Comparison of ENCODE assay signal across 11 cellular contexts in the genomic region with DNA sequence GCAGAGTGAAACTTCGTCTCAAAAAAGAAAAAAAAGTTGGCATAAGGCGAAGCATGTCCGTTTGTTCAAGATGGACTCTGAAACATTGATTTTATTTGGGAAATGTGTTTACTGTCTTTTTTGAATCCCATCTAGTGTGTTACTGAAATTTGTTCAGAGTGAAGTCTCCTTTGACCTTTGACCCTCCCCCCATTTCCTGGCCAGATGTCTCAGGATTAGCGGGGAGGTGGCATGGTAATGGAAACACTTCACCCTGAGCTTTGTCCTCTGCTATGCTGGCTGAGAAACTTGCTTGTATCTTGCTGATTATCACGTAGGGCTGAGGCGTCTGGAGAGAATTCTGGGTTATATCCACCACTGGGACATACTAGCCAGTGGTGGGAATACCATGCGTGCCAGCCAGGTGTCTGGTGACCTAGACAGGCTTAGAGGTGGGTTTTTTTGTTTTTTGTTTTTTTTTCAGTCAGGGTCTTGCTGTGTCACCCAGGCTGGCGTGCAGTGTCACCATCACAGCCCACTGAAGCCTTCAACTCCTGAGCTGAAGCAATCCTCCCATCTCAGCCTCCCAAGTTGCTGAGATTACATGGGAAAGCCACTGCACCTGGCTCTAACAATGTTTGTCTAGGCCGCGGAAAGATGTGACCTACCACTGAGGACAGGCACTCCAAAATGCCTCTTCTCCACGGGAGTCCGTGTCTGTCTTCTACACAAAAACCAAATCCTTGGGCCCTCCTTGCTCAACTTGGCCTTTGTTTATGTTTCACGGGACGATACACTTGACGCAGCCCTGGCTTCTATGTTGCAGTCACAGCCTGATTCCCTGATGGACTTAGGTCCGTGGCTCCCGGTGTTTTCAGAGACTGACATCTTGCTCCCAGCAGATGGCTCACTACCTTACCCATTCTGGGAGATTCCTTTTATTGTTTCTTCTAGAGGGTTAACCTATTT. TPM values are rescaled to one million over a fixed set of nuclear protein-coding genes. Genes with fewer than 3 reads are reported as not detected.
DNase-seq lines count a peak whose midpoint lies in the region; ATAC-seq and TF ChIP-seq lines count a peak whose summit lies in the region.
"Had no signal": no experiment of that assay in that cellular context is flagged by ENCODE, and none has a peak within 500 bp of the region (broad histone marks: within the 10 kb centered on the region; RNA-seq: fewer than 3 reads in every experiment).

No MANE protein-coding gene starts in this region.

- H3K4me3 Mint-ChIP-seq in endodermal cell, result no peak overlapping the region
- H3K4me3 Mint-ChIP-seq in CD4-positive, alpha-beta T cell, result no peak overlapping the region
- H3K4me3 Mint-ChIP-seq: naive B cell had no signal

- BruUV-seq in OCI-LY7 (replicated peaks; lab: Mats Ljungman, UMichigan), result no TSS peak

- DNase-seq in NCI-H510A treated with DMSO at 0.1 percent for 48 hours (lab: John Stamatoyannopoulos, UW), result peak; percentile 33
- DNase-seq in NCI-H510A (lab: John Stamatoyannopoulos, UW), result no peak
- DNase-seq in OCI-LY7 (ENCODE audit: low spot score), result peak; percentile 35
- no peak for DNase-seq in endodermal cell
- DNase-seq in CD4-positive, alpha-beta T cell, result no peak
- no peak for DNase-seq in testis
- DNase-seq in SW480 (ENCODE audit: low spot score), result no peak
- DNase-seq: heart right ventricle, naive B cell had no signal

- H3K9me3 Mint-ChIP-seq in endodermal cell, result no peaks in the 10 kb centered on the region
- no peaks in the 10 kb centered on the region for H3K9me3 Mint-ChIP-seq in CD4-positive, alpha-beta T cell
- H3K9me3 Mint-ChIP-seq: naive B cell had no signal

- H4K20me1 ChIP-seq in OCI-LY7 (ENCODE audit: insufficient read depth, low read length), result peaks cover 2% of the 10 kb centered on the region; the same call in 1 of the 2 replicates

- H3K4me1 ChIP-seq in OCI-LY7 (ENCODE audit: insufficient read depth, low read length, poor library complexity, severe bottlenecking) (peaks cover 12% of the 10 kb centered on the region), endodermal cell (ENCODE audit: control insufficient read depth, insufficient read depth, low read length) (no peaks in the 10 kb centered on the region), parathyroid adenoma (peaks cover 17% of the 10 kb centered on the region), testis (peaks cover 7% of the 10 kb centered on the region)

- no peak overlapping the region for H2AFZ ChIP-seq in OCI-LY7 (ENCODE audit: low read length)
- peak overlapping the region; percentile 86 for H2AFZ ChIP-seq in parathyroid adenoma

- H3K27ac Mint-ChIP-seq in endodermal cell, result peak overlapping the region; percentile 40
- no peak overlapping the region for H3K27ac Mint-ChIP-seq in CD4-positive, alpha-beta T cell

- ATAC-seq in CD4-positive, alpha-beta T cell (ENCODE audit: poor library complexity), result no peak
- ATAC-seq: body of pancreas, heart right ventricle had no signal

- H3K36me3 ChIP-seq in OCI-LY7 (ENCODE audit: insufficient read depth, low read length) (peaks cover 17% of the 10 kb centered on the region), endodermal cell (ENCODE audit: control insufficient read depth, insufficient read depth, low read length) (peaks cover 6% of the 10 kb centered on the region), parathyroid adenoma (ENCODE audit: control insufficient read depth, insufficient read depth, low read length) (no peaks in the 10 kb centered on the region), testis (ENCODE audit: low read depth, missing control alignments) (no peaks in the 10 kb centered on the region)

- no peak overlapping the region for H3K27ac ChIP-seq in OCI-LY7 (ENCODE audit: low read depth, low read length, poor library complexity, severe bottlenecking)
- no peak overlapping the region for H3K27ac ChIP-seq in endodermal cell (ENCODE audit: low read depth, low read length)
- peak overlapping the region; percentile 51 for H3K27ac ChIP-seq in parathyroid adenoma
- no peak overlapping the region for H3K27ac ChIP-seq in CD4-positive, alpha-beta T cell (ENCODE audit: low read depth, low read length)
- no peak overlapping the region for H3K27ac ChIP-seq in testis
- H3K27ac ChIP-seq: body of pancreas, heart right ventricle had no signal

- H3K9me3 ChIP-seq in OCI-LY7 (ENCODE audit: low read length), result no peaks in the 10 kb centered on the region
- no peaks in the 10 kb centered on the region for H3K9me3 ChIP-seq in endodermal cell (ENCODE audit: control insufficient read depth, low read length)
- H3K9me3 ChIP-seq in parathyroid adenoma (ENCODE audit: control insufficient read depth, low read length), result no peaks in the 10 kb centered on the region
- no peaks in the 10 kb centered on the region for H3K9me3 ChIP-seq in CD4-positive, alpha-beta T cell (ENCODE audit: control insufficient read depth, low read length)
- H3K9me3 ChIP-seq in testis, result no peaks in the 10 kb centered on the region
- H3K9me3 ChIP-seq: body of pancreas, heart right ventricle had no signal

- peaks cover 8% of the 10 kb centered on the region for H3K4me1 Mint-ChIP-seq in endodermal cell
- peaks cover 18% of the 10 kb centered on the region for H3K4me1 Mint-ChIP-seq in CD4-positive, alpha-beta T cell (ENCODE audit: low read depth)

- CTCF ChIA-PET in OCI-LY7 (lab: Charles Lee; ENCODE audit: unreplicated experiment), result interaction anchor here (1.5 kb wide), 1 partner anchor 11 kb away, joined by 4 read pairs; no protein-coding TSS in a partner anchor
- CTCF ChIA-PET in CD4-positive, alpha-beta T cell (lab: Charles Lee), result interaction anchor here (0.7 to 1.9 kb wide), 3 partner anchors 10 to 18 kb away, joined by 3 to 4 read pairs (median 4); no protein-coding TSS in a partner anchor

- intact Hi-C loops in OCI-LY7 (cut with micrococcal nuclease; ENCODE audit: unreplicated experiment) (no loop called here), testis (cut with DNase I; ENCODE audit: low total_unique reads) (loop anchor here (10.0 kb wide), 1 partner anchor 73 kb away; a partner anchor contains a TSS)
- intact Hi-C loops in CD4-positive, alpha-beta T cell (cut with DNase I, micrococcal nuclease), result no loop called here

- peaks cover under 1% of the 10 kb centered on the region for H3K36me3 Mint-ChIP-seq in endodermal cell (ENCODE audit: low read depth)
- H3K36me3 Mint-ChIP-seq in CD4-positive, alpha-beta T cell (ENCODE audit: low read depth), result peaks cover 23% of the 10 kb centered on the region
- H3K36me3 Mint-ChIP-seq: naive B cell had no signal

- H3K27me3 ChIP-seq in endodermal cell (ENCODE audit: control insufficient read depth, insufficient read depth, low read length, poor library complexity, severe bottlenecking), result no peaks in the 10 kb centered on the region
- no peaks in the 10 kb centered on the region for H3K27me3 ChIP-seq in parathyroid adenoma (ENCODE audit: control insufficient read depth, insufficient read depth, low read length)
- H3K27me3 ChIP-seq in CD4-positive, alpha-beta T cell (ENCODE audit: control insufficient read depth, insufficient read depth, low read length), result no peaks in the 10 kb centered on the region
- no peaks in the 10 kb centered on the region for H3K27me3 ChIP-seq in testis
- H3K27me3 ChIP-seq: body of pancreas, heart right ventricle had no signal

- H3K4me3 ChIP-seq in OCI-LY7 (ENCODE audit: low read depth, low read length, poor library complexity, severe bottlenecking) (no peak overlapping the region), endodermal cell (ENCODE audit: low read length) (no peak overlapping the region), parathyroid adenoma (ENCODE audit: low read depth, low read length) (peak overlapping the region; percentile 11), testis (no peak overlapping the region)
- H3K4me3 ChIP-seq: body of pancreas, heart right ventricle had no signal

- H3K4me2 ChIP-seq in OCI-LY7 (ENCODE audit: low read length) (no peak overlapping the region), parathyroid adenoma (ENCODE audit: low read length) (peak overlapping the region; percentile 34)

- no peaks in the 10 kb centered on the region for H3K27me3 Mint-ChIP-seq in endodermal cell (ENCODE audit: insufficient read depth)
- no peaks in the 10 kb centered on the region for H3K27me3 Mint-ChIP-seq in CD4-positive, alpha-beta T cell
- H3K27me3 Mint-ChIP-seq: naive B cell had no signal

- peaks cover 3% of the 10 kb centered on the region; the same call in 1 of the 2 replicates for H3K79me2 ChIP-seq in OCI-LY7 (ENCODE audit: insufficient read depth, low read depth, low read length)
- H3K79me2 ChIP-seq in parathyroid adenoma, result peaks cover 19% of the 10 kb centered on the region

- WGBS in endodermal cell (ENCODE audit: insufficient coverage in 1 of 2, insufficient read length in 1 of 2), 2 experiments, result 88 to 89% methylated on average over 15 to 17 of the region's 17 CpGs
- 77 to 80% methylated on average over 17 of the region's 17 CpGs for WGBS in testis, 2 donors

- H3K9ac ChIP-seq in endodermal cell (ENCODE audit: extremely low read depth, low read length, poor library complexity, severe bottlenecking) (peak overlapping the region; percentile 8), parathyroid adenoma (no peak overlapping the region)

- peak; percentile 39 for TF ChIP-seq CTCF in OCI-LY7 (conservative IDR thresholded peaks at IDR 0.05; ENCODE audit: low read length)
- no peak for TF ChIP-seq CTCF in endodermal cell (conservative IDR thresholded peaks at IDR 0.05)
- TF ChIP-seq CTCF in parathyroid adenoma (IDR thresholded peaks at IDR 0.05), result no peak
- TF ChIP-seq CTCF in CD4-positive, alpha-beta T cell (IDR thresholded peaks at IDR 0.05), result no peak
- TF ChIP-seq CTCF in testis (IDR thresholded peaks at IDR 0.05), result no peak

- TF ChIP-seq POLR2A in testis (IDR thresholded peaks at IDR 0.05), result no peak

- no peaks in the 10 kb centered on the region for H3K9me2 ChIP-seq in OCI-LY7 (ENCODE audit: insufficient read depth, low read length)

- POLR2A ChIA-PET in OCI-LY7 (lab: Charles Lee), result interaction anchor here (1.2 kb wide), 2 partner anchors 8 to 18 kb away, joined by 3 to 4 read pairs; a partner anchor contains a TSS
- POLR2A ChIA-PET in CD4-positive, alpha-beta T cell (lab: Charles Lee), result interaction anchor here (8.7 kb wide), 1 partner anchor 9 kb away, joined by 246 read pairs; a partner anchor contains a TSS

RNA-seq across cellular contexts. Expression of a gene that starts 6.6 kb away (rescaled TPM):
- 88.2 and 99.4 TPM in 2 replicates for total RNA-seq in OCI-LY7 (2014; rRNA removed; shearing (Covaris generic))
- total RNA-seq in OCI-LY7 (2022) (74.8 and 76.5 TPM in 2 replicates), endodermal cell (10 to 100 TPM; 26.7 to 33.2 TPM), testis (10 to 100 TPM; 31.9 to 50.7 TPM)
- 25.1 TPM for polyA plus RNA-seq in endodermal cell (2013, experiment 1 of 2)
- 22.8 TPM for polyA plus RNA-seq in endodermal cell (2013, experiment 2 of 2)
- 1 to 10 TPM; 5.9 to 6.0 TPM for total RNA-seq in CD4-positive, alpha-beta T cell
- polyA plus RNA-seq in testis (ENCODE audit: insufficient read depth, low read depth, low replicate concordance), result 32.1 TPM

RNA-seq across cellular contexts. Expression of a gene that starts 13.0 kb away (rescaled TPM):
- 41.5 and 44.0 TPM in 2 replicates for total RNA-seq in OCI-LY7 (2014; rRNA removed; shearing (Covaris generic))
- total RNA-seq in OCI-LY7 (2022) (67.6 and 77.3 TPM in 2 replicates), endodermal cell (10 to 100 TPM; 38.0 to 39.0 TPM), testis (10 to 100 TPM; 57.2 to 76.0 TPM)
- polyA plus RNA-seq in endodermal cell (2013, experiment 1 of 2), result 40.1 TPM
- polyA plus RNA-seq in endodermal cell (2013, experiment 2 of 2), result 37.5 TPM
- 10 to 100 TPM; 33.7 to 36.1 TPM for total RNA-seq in CD4-positive, alpha-beta T cell
- polyA plus RNA-seq in testis (ENCODE audit: insufficient read depth, low read depth, low replicate concordance), result 66.7 TPM

RNA-seq across cellular contexts. Expression of a gene that starts 50.3 kb away (rescaled TPM):
- 0.66 and 2.0 TPM in 2 replicates for total RNA-seq in OCI-LY7 (2014; rRNA removed; shearing (Covaris generic))
- 1.9 and 3.9 TPM in 2 replicates for total RNA-seq in OCI-LY7 (2022)
- total RNA-seq in endodermal cell, result 1 to 10 TPM; 3.4 to 5.1 TPM
- polyA plus RNA-seq in endodermal cell (2013, experiment 1 of 2), result 0.39 TPM
- 0.87 TPM for polyA plus RNA-seq in endodermal cell (2013, experiment 2 of 2)
- 1 to 10 TPM in 1 of 2 experiments, under 1 TPM in 1; 0.81 to 1.3 TPM for total RNA-seq in CD4-positive, alpha-beta T cell
- 10 to 100 TPM in 1 of 2 donors, 1 to 10 TPM in 1; 7.6 to 11.6 TPM for total RNA-seq in testis
- polyA plus RNA-seq in testis (ENCODE audit: insufficient read depth, low read depth, low replicate concordance), result 16.4 TPM

Comparison
In these comparisons a context has a peak if more than half of its experiments do, and no peak if none do; other contexts are left out.
1. DNase-seq: peak in NCI-H510A treated with DMSO at 0.1 percent for 48 hours (single experiment) and OCI-LY7 (single experiment); none in NCI-H510A (single experiment), endodermal cell (single experiment), CD4-positive, alpha-beta T cell (0 of 10), testis (single experiment) and SW480 (single experiment).